15 cellular contexts compared by ENCODE assay signal in genomic region chr20:57348200-57348921, GRCh38. TPM values are rescaled to one million over a fixed set of nuclear protein-coding genes. Genes with fewer than 3 reads are reported as not detected.
"Had no signal": no experiment of that assay in that cellular context is flagged by ENCODE, and none has a peak within 500 bp of the region (broad histone marks: within the 10 kb centered on the region; RNA-seq: fewer than 3 reads in every experiment).

No MANE protein-coding gene starts in this region.

RNA-seq across cellular contexts. Expression of gene SPO11, which starts 18.8 kb away (rescaled TPM):
- total RNA-seq: stomach, subcutaneous adipose tissue, suprapubic skin, temporal lobe, thoracic aorta, thyroid gland, tibial nerve, transverse colon, upper lobe of left lung, upper lobe of right lung, ureter, urinary bladder, uterus, vagina had no signal
- polyA plus RNA-seq: stomach, thymus, urinary bladder had no signal
